Comparison of ENCODE assay signal across 8 cellular contexts in the genomic region with DNA sequence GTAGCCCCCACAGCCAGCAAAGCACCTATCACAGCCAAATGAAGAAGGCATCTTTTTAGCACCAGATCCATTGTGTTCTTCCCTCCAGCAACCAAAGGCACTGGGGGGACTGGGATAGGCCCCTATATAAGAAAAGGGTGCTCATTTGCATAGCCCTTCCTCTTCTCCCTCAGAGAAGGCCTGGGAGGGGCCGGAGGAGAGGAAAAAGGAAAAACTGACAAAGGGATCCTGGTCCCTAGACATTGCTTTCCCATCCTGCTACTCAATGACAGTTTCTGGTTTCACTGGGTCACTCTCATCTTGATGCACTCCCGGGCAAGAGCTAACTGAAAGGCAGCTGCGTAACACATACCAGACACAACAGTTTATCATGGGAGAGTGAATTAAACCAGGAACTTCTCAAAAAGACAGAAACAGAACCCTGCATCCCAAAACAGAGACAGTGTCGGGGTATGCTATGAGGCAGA. TPM values are rescaled to one million over a fixed set of nuclear protein-coding genes. Genes with fewer than 3 reads are reported as not detected.
DNase-seq lines count a peak whose midpoint lies in the region; ATAC-seq, FAIRE-seq and TF ChIP-seq lines count a peak whose summit lies in the region.

A gene (minus strand): TSS at position 102 of the 467 bp plus-strand sequence. CDS start 31 bp downstream, at position 71.

- 0 out of 2 replicates have a peak, but pooled peaks cover 3% of the 10 kb centered on the region for H3K4me1 ChIP-seq in BE2C
- H3K4me1 ChIP-seq in GM12878 (ENCODE audit: control insufficient read depth, insufficient read depth, low read length): peaks cover 12% of the 10 kb centered on the region
- H3K4me1 ChIP-seq in testis: peaks cover 21% of the 10 kb centered on the region

- H4K20me1 ChIP-seq in GM12878 (ENCODE audit: control insufficient read depth, insufficient read depth): no peaks in the 10 kb centered on the region

- SMC1A ChIA-PET in GM12878 (lab: Charles Lee; ENCODE audit: uncharacterized antibody, unreplicated experiment): no interaction called here

- intact Hi-C loops in GM12878 (cut with micrococcal nuclease; ENCODE audit: unreplicated experiment) (no loop called here), testis (cut with DNase I; ENCODE audit: low total_unique reads) (no loop called here)

- H3K36me3 ChIP-seq in BE2C (no peaks in the 10 kb centered on the region), GM12878 (ENCODE audit: control insufficient read depth in 2 of 2, insufficient read depth in 2 of 2, low read length in 1 of 2) (peaks cover 0 to 4% of the 10 kb centered on the region in 2 experiments; a peak in 2 of 4 replicates), testis (ENCODE audit: low read depth, missing control alignments) (no peaks in the 10 kb centered on the region)

- H3K9ac ChIP-seq in GM12878 (ENCODE audit: control insufficient read depth, insufficient read depth, low read length): peak within 1 kb of the TSS; percentile 91

- ATAC-seq in GM12878 (no peak; the same call in 2 of the 3 replicates), HG02981 (IDR thresholded peaks at IDR 0.05; ENCODE audit: unreplicated experiment) (no peak), GM19324 (IDR thresholded peaks at IDR 0.05; ENCODE audit: low FRiP score, unreplicated experiment) (no peak)

- CTCF ChIA-PET in GM12878 (lab: Yijun Ruan, JAX): no interaction called here

- no peak for TF ChIP-seq RAD21 in GM12878 (IDR thresholded peaks at IDR 0.05; ENCODE audit: insufficient read depth, low read depth, low read length)

- BruUV-seq in GM12878 (replicated peaks; lab: Mats Ljungman, UMichigan): TSS peak; percentile 76

- H3K27ac ChIP-seq in GM12878 (ENCODE audit: control insufficient read depth, insufficient read depth) (peak within 1 kb of the TSS; percentile 79), testis (peak within 1 kb of the TSS; percentile 57 to 72)

- in situ Hi-C loops in GM12878 (cut with MboI): no loop called here

- POLR2A ChIA-PET in GM12878 (lab: Charles Lee): no interaction called here

- TF ChIP-seq CTCF in BE2C (IDR thresholded peaks at IDR 0.05; ENCODE audit: low read depth, low read length) (no peak), GM12878 (IDR thresholded peaks at IDR 0.05 in 2 of 3, conservative IDR thresholded peaks at IDR 0.05 in 1 of 3; ENCODE audit: control insufficient read depth in 2 of 3, extremely low read depth in 1 of 3, insufficient read depth in 1 of 3, low read depth in 3 of 3, low read length in 3 of 3) (no peak), testis (IDR thresholded peaks at IDR 0.05) (no peak)

- H3K4me3 ChIP-seq in BE2C (ENCODE audit: low read depth, low read length): peak within 1 kb of the TSS; percentile 91
- peak within 1 kb of the TSS; percentile 96 for H3K4me3 ChIP-seq in GM12878
- peak within 1 kb of the TSS; percentile 72 to 80 for H3K4me3 ChIP-seq in testis

- peak within 1 kb of the TSS; percentile 100 for H3K4me2 ChIP-seq in GM12878 (ENCODE audit: control insufficient read depth, insufficient read depth)

- TF ChIP-seq POLR2A in GM12878 (IDR thresholded peaks at IDR 0.05; ENCODE audit: low read depth, low read length) (no peak), testis (IDR thresholded peaks at IDR 0.05) (no peak)

- 24% methylated on average over 4 of the region's 4 CpGs for WGBS in GM12878 (ENCODE audit: insufficient coverage, insufficient replicate concordance, low lambda C conversion rate, missing lambda C conversion rate)
- WGBS in testis, 2 donors: 7 to 11% methylated on average over 4 of the region's 4 CpGs

- TF ChIP-seq EP300 in GM12878 (IDR thresholded peaks at IDR 0.05; ENCODE audit: borderline replicate concordance in 1 of 2, control insufficient read depth in 1 of 2, low read depth in 2 of 2, low read length in 2 of 2): no peak

- no peaks in the 10 kb centered on the region for H3K9me3 ChIP-seq in BE2C
- H3K9me3 ChIP-seq in GM12878 (replicated peaks; ENCODE audit: control insufficient read depth, insufficient read depth, low read length): no peaks in the 10 kb centered on the region
- no peaks in the 10 kb centered on the region for H3K9me3 ChIP-seq in testis

- RAD21 ChIA-PET in GM12878 (lab: Charles Lee; ENCODE audit: unreplicated experiment): interaction anchor here (0.6 kb wide), 1 partner anchor 221 kb away, joined by 3 read pairs; no protein-coding TSS in a partner anchor

- H3K27me3 ChIP-seq in BE2C (no peaks in the 10 kb centered on the region), GM12878 (replicated peaks in 1 of 2; ENCODE audit: control insufficient read depth in 2 of 2, insufficient read depth in 2 of 2, low read length in 1 of 2) (no peaks in the 10 kb centered on the region), testis (no peaks in the 10 kb centered on the region)

- DNase-seq in BE2C (no peak), HTR-8/SVneo (ENCODE audit: insufficient read length, low spot score) (peak; percentile 25), GM12878 (ENCODE audit: low read depth, low spot score) (no peak), islet precursor cell (peak; percentile 69), testis (no peak)
- no peak for DNase-seq in activated effector memory CD4-positive, alpha-beta T cell treated with Interleukin-2 at 50 U/mL for 16 hours

- H2AFZ ChIP-seq in GM12878 (ENCODE audit: control insufficient read depth, low read depth, low read length): peak within 1 kb of the TSS; percentile 95

- FAIRE-seq in HTR-8/SVneo (lab: Jason Lieb, UNC) (no peak), GM12878 (lab: Jason Lieb, UNC) (no peak)

- peaks cover 27% of the 10 kb centered on the region for H3K79me2 ChIP-seq in GM12878 (ENCODE audit: control insufficient read depth, insufficient read depth, low read length)

TF ChIP-seq in GM12878, 131 proteins besides CTCF, POLR2A, EP300 and RAD21 (continues in another document):
- TF ChIP-seq NFXL1 (IDR thresholded peaks at IDR 0.05; ENCODE audit: borderline replicate concordance) (no peak), SP1 (IDR thresholded peaks at IDR 0.05; ENCODE audit: low read depth, low read length) (no peak), NBN (IDR thresholded peaks at IDR 0.05) (no peak), GABPA (IDR thresholded peaks at IDR 0.05; ENCODE audit: low read depth) (no peak), MEF2B (IDR thresholded peaks at IDR 0.05; ENCODE audit: partially characterized antibody, poor library complexity, severe bottlenecking) (no peak), TCF3 (IDR thresholded peaks at IDR 0.05; ENCODE audit: borderline replicate concordance, insufficient read depth, low read depth, low read length) (no peak), POLR2AphosphoS5 (IDR thresholded peaks at IDR 0.05; ENCODE audit: low read length) (no peak), JUNB (IDR thresholded peaks at IDR 0.05) (no peak), DPF2 (IDR thresholded peaks at IDR 0.05) (no peak), EED (IDR thresholded peaks at IDR 0.05; ENCODE audit: low read depth) (no peak), PAX8 (IDR thresholded peaks at IDR 0.05) (no peak)
- TF ChIP-seq, protein P1, sequence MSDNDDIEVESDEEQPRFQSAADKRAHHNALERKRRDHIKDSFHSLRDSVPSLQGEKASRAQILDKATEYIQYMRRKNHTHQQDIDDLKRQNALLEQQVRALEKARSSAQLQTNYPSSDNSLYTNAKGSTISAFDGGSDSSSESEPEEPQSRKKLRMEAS (IDR thresholded peaks at IDR 0.05; ENCODE audit: low read depth, low read length): no peak
- TF ChIP-seq, protein P2, sequence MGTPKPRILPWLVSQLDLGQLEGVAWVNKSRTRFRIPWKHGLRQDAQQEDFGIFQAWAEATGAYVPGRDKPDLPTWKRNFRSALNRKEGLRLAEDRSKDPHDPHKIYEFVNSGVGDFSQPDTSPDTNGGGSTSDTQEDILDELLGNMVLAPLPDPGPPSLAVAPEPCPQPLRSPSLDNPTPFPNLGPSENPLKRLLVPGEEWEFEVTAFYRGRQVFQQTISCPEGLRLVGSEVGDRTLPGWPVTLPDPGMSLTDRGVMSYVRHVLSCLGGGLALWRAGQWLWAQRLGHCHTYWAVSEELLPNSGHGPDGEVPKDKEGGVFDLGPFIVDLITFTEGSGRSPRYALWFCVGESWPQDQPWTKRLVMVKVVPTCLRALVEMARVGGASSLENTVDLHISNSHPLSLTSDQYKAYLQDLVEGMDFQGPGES (IDR thresholded peaks at IDR 0.05): no peak
- TF ChIP-seq, protein P3, sequence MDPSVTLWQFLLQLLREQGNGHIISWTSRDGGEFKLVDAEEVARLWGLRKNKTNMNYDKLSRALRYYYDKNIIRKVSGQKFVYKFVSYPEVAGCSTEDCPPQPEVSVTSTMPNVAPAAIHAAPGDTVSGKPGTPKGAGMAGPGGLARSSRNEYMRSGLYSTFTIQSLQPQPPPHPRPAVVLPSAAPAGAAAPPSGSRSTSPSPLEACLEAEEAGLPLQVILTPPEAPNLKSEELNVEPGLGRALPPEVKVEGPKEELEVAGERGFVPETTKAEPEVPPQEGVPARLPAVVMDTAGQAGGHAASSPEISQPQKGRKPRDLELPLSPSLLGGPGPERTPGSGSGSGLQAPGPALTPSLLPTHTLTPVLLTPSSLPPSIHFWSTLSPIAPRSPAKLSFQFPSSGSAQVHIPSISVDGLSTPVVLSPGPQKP (IDR thresholded peaks at IDR 0.05; ENCODE audit: low read depth, low read length): no peak

RNA-seq across cellular contexts. Expression of the gene that starts here (rescaled TPM):
- 4.7 TPM for polyA plus RNA-seq in BE2C (2012; ENCODE audit: insufficient read depth, insufficient read length, low read depth)
- 2.0 and 4.9 TPM in 2 replicates for total RNA-seq in GM12878 (2013; cell fraction: nucleolus; rRNA removed)
- total RNA-seq in GM12878 (2014; rRNA removed) (0.51 and 0.71 TPM in 2 replicates), GM12878 (2014; rRNA removed; fragmentation: Illumina TruSeq; extraction: Trizol) (0.36 and 0.46 TPM in 2 replicates), GM12878 (2021) (0.96 and 1.3 TPM in 2 replicates), testis (10 to 100 TPM in 1 of 2 donors, 1 to 10 TPM in 1; 8.9 to 11.1 TPM)
- polyA plus RNA-seq in GM12878 (2011; ENCODE audit: low read depth): 1.0 TPM
- polyA plus RNA-seq in GM12878 (2011; rRNA removed) (1.6 TPM in 2 replicates), GM12878 (2014; fragmentation: Illumina TruSeq; extraction: Trizol) (0.81 TPM in 1 of 2 replicates, not detected in the other), GM12878 (2014; fragmentation: Nextera tagmentation; extraction: Ambion mirVana) (under 1 TPM; 0.32 to 0.33 TPM), GM12878 (2014; rRNA removed) (0.59 and 0.90 TPM in 2 replicates), GM12878 (2016; fragmentation: Nextera tagmentation; extraction: Ambion mirVana) (1 to 10 TPM in 1 of 2 experiments, under 1 TPM in 1; 0.53 to 1.5 TPM), testis (ENCODE audit: insufficient read depth, low read depth, low replicate concordance) (8.2 TPM)
- polyA plus RNA-seq in GM12878 (2011; cell fraction: cytosol; rRNA removed): 1.9 TPM in 2 replicates
- 5.0 and 9.1 TPM in 2 replicates for polyA plus RNA-seq in GM12878 (2011; cell fraction: nucleus; rRNA removed)
- 1.4 and 1.6 TPM in 2 replicates for polyA plus RNA-seq in GM12878 (2012)
- polyA minus RNA-seq in GM12878 (2011; rRNA and poly(A)+ RNA removed): 1.1 and 3.5 TPM in 2 replicates
- 0.42 TPM in 1 of 2 replicates, not detected in the other for polyA minus RNA-seq in GM12878 (2011; cell fraction: cytosol; rRNA and poly(A)+ RNA removed)
- 0.48 and 1.1 TPM in 2 replicates for polyA minus RNA-seq in GM12878 (2011; cell fraction: nucleus; rRNA and poly(A)+ RNA removed)

Comparison
In these comparisons a context has a peak if more than half of its experiments do, and no peak if none do; other contexts are left out.
1. DNase-seq: peak in HTR-8/SVneo (single experiment) and islet precursor cell (single experiment); none in BE2C (single experiment), GM12878 (single experiment), testis (single experiment) and activated effector memory CD4-positive, alpha-beta T cell treated with Interleukin-2 at 50 U/mL for 16 hours (single experiment).
2. Peak in every context shown above with its lines, with median percentiles within 50 percentile points of each other: H3K4me3 ChIP-seq.